8 cellular contexts compared by ENCODE assay signal in the genomic region with DNA sequence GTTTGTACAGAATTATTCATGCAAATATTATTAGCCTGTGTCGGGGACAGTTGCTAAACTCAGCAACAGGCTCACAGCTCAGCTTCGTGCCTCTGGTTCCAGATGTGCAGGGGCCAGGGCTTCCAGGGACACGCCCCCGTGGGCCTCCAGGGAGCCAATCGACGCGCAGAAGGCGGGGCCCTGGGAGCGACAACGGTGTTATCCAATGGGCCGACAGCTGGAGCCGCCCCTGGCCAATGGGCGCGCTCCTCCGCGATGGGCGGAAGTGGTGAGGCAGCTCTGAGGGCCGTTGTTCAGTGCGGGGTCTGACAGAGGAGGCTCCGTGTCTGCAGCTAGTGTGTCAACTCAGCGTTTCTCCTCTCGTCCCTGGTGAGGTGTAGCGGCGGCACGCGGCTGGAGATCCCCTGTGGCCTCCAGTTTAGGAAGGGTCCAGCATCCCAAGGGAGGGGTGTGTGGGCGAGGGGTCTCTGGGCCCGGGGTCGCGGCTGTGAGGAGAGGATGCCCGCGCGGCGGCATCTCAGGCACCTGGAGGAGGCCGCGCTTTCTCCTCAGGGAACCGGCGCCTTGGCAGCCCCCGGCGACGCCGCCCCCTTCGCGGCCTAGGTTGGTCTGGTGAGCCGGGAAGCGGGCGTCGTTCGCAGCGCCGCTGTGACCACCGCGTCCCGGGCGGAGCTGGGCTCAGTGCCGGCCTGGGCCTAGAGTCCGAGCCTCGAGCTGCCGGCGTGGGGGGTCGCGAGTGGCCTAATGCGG. TPM values are rescaled to one million over a fixed set of nuclear protein-coding genes. Genes with fewer than 3 reads are reported as not detected.
DNase-seq lines count a peak whose midpoint lies in the region; ATAC-seq and TF ChIP-seq lines count a peak whose summit lies in the region.

A gene with protein sequence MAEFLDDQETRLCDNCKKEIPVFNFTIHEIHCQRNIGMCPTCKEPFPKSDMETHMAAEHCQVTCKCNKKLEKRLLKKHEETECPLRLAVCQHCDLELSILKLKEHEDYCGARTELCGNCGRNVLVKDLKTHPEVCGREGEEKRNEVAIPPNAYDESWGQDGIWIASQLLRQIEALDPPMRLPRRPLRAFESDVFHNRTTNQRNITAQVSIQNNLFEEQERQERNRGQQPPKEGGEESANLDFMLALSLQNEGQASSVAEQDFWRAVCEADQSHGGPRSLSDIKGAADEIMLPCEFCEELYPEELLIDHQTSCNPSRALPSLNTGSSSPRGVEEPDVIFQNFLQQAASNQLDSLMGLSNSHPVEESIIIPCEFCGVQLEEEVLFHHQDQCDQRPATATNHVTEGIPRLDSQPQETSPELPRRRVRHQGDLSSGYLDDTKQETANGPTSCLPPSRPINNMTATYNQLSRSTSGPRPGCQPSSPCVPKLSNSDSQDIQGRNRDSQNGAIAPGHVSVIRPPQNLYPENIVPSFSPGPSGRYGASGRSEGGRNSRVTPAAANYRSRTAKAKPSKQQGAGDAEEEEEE (plus strand): TSS at position 311 of the 750 bp plus-strand sequence. CDS start 4,963 bp downstream, outside the sequence.

- peaks cover 4 to 76% (median 64%) of the 10 kb centered on the region in 9 donors for H3K4me1 ChIP-seq in heart right ventricle
- H3K4me1 ChIP-seq in upper lobe of left lung, result peaks cover 44 to 64% (median 50%) of the 10 kb centered on the region in 4 donors

- no peaks in the 10 kb centered on the region for H3K36me3 ChIP-seq in heart right ventricle
- no peaks in the 10 kb centered on the region for H3K36me3 ChIP-seq in upper lobe of left lung

- TF ChIP-seq POLR2A in upper lobe of left lung (IDR thresholded peaks at IDR 0.05), result peak in 3 of 4 donors; percentile 91 to 99 (median 99)

- ATAC-seq in HG02870 (IDR thresholded peaks at IDR 0.05; ENCODE audit: unreplicated experiment) (peak; percentile 95), heart right ventricle (peak; percentile 97 to 99 (median 98)), upper lobe of left lung (ENCODE audit: low FRiP score in 2 of 2) (peak; percentile 99)

- no peak for TF ChIP-seq EP300 in upper lobe of left lung (IDR thresholded peaks at IDR 0.05)

- H3K4me3 ChIP-seq in heart right ventricle (peak within 1 kb of the TSS; percentile 61 to 98 (median 86)), upper lobe of left lung (peak within 1 kb of the TSS; percentile 77 to 98 (median 94))

- H3K27ac ChIP-seq in heart right ventricle (peak within 1 kb of the TSS; percentile 84 to 96 (median 92)), upper lobe of left lung (peak within 1 kb of the TSS; percentile 92 to 99 (median 96))

- H3K9me3 ChIP-seq in heart right ventricle (no peaks in the 10 kb centered on the region), upper lobe of left lung (no peaks in the 10 kb centered on the region)

- in situ Hi-C loops in GM13976 (cut with MboI; ENCODE audit: low sequenced_read_pairs, unreplicated experiment), result no loop called here

- DNase-seq in GM13976 (ENCODE audit: low spot score) (peak; percentile 99), NCI-H146 treated with DMSO at 0.1 percent for 48 hours (lab: John Stamatoyannopoulos, UW; ENCODE audit: unreplicated experiment) (peak; percentile 87), amniotic epithelial cell (ENCODE audit: low read depth) (peak; percentile 94), heart right ventricle (peak; percentile 98 to 99), posterior cingulate gyrus (peak; percentile 98 to 100 (median 98)), upper lobe of left lung (peak; percentile 95 to 99)

- 0% methylated on average over 63 of the region's 63 CpGs for WGBS in heart right ventricle, 2 donors
- 0% methylated on average over 11 to 31 of the region's 63 CpGs for WGBS in upper lobe of left lung, 2 donors

- TF ChIP-seq CTCF in GM13976 (IDR thresholded peaks at IDR 0.05; ENCODE audit: borderline replicate concordance, control extremely low read depth, extremely low read depth, insufficient read depth, missing control alignments) (no peak), heart right ventricle (IDR thresholded peaks at IDR 0.05) (no peak), upper lobe of left lung (IDR thresholded peaks at IDR 0.05) (peak in 1 of 6 experiments; percentile 1)

- intact Hi-C loops in T-helper 1 cell treated with Interleukin-12 subunit alpha and Interleukin-12 subunit beta and Interleukin-4 antibody, amounts not matched to agents 30 ng/mL and 1 ng/mL, for 36 hours (cut with micrococcal nuclease), result loop anchor here (1.0 to 5.0 kb wide), 6 partner anchors 17 to 441 kb away; a partner anchor contains a TSS
- intact Hi-C loops in heart right ventricle (cut with DNase I), result no loop called here
- intact Hi-C loops in posterior cingulate gyrus (cut with DNase I), result loop anchor here (5.0 kb wide), 1 partner anchor 257 kb away; a partner anchor contains a TSS

- no peaks in the 10 kb centered on the region for H3K27me3 ChIP-seq in heart right ventricle
- H3K27me3 ChIP-seq in upper lobe of left lung, result no peaks in the 10 kb centered on the region

RNA-seq across cellular contexts. Expression of the gene that starts here (rescaled TPM):
- 94.9 and 98.6 TPM in 2 replicates for total RNA-seq in T-helper 1 cell treated with Interleukin-12 subunit alpha and Interleukin-12 subunit beta and Interleukin-4 antibody, amounts not matched to agents 30 ng/mL and 1 ng/mL, for 36 hours
- 10 to 100 TPM; 14.7 to 72.5 (median 27.7) TPM for total RNA-seq in heart right ventricle
- 10 to 100 TPM in 1 of 2 donors, 1 to 10 TPM in 1; 7.8 to 18.1 TPM for polyA plus RNA-seq in heart right ventricle
- 10 to 100 TPM; 36.9 to 75.4 (median 42.6) TPM for total RNA-seq in upper lobe of left lung

Comparison
In these comparisons a context has a peak if more than half of its experiments do, and no peak if none do; other contexts are left out.
1. Peak in every context shown above with its lines: DNase-seq, ATAC-seq, H3K4me3 ChIP-seq and H3K27ac ChIP-seq.
2. intact Hi-C loops: an anchor here in T-helper 1 cell treated with Interleukin-12 subunit alpha and Interleukin-12 subunit beta and Interleukin-4 antibody, amounts not matched to agents 30 ng/mL and 1 ng/mL, for 36 hours (1.0 to 5.0 kb wide) and posterior cingulate gyrus (5.0 kb wide); none called in heart right ventricle.